ENCODE assay signal across 1 cellular context in the genomic region with DNA sequence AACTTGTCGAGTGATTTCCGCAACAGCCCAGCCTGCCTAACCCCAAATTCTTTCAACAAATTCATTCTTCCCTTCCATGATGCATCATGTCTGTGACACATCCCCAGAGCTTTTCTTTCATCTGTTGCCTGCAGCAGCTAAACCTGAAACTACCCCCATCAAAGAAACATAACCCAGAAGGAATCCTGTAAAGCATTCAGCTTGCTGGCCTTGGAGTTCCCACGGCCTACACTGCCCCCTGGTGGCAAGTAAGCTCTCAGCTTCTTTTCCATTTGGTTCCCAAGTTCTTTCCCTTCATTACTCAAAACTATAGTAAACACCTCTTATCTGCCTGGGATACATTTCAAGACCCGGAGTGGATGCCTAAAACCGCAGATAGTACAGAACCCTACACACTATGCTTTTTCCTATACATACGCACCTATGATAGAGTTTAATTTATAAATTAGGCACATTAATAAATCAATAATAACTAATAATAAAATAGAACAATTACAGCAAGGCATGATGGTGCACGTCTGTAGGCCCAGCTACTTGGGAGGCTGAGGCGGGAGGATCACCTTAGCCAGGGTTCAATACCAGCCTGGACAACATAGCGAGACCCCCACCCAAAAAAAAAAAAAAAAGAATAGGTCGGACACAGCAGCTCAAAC.
A peak's percentile ranks its signal among the peaks of the same experiment; 100 is the strongest.
TF ChIP-seq lines count a peak whose summit lies in the region.

No MANE protein-coding gene starts in this region.

TF ChIP-seq in K562, 482 proteins besides CTCF, POLR2A, EP300 and RAD21 (continued from another document and continues in another):
- TF ChIP-seq, protein P1, sequence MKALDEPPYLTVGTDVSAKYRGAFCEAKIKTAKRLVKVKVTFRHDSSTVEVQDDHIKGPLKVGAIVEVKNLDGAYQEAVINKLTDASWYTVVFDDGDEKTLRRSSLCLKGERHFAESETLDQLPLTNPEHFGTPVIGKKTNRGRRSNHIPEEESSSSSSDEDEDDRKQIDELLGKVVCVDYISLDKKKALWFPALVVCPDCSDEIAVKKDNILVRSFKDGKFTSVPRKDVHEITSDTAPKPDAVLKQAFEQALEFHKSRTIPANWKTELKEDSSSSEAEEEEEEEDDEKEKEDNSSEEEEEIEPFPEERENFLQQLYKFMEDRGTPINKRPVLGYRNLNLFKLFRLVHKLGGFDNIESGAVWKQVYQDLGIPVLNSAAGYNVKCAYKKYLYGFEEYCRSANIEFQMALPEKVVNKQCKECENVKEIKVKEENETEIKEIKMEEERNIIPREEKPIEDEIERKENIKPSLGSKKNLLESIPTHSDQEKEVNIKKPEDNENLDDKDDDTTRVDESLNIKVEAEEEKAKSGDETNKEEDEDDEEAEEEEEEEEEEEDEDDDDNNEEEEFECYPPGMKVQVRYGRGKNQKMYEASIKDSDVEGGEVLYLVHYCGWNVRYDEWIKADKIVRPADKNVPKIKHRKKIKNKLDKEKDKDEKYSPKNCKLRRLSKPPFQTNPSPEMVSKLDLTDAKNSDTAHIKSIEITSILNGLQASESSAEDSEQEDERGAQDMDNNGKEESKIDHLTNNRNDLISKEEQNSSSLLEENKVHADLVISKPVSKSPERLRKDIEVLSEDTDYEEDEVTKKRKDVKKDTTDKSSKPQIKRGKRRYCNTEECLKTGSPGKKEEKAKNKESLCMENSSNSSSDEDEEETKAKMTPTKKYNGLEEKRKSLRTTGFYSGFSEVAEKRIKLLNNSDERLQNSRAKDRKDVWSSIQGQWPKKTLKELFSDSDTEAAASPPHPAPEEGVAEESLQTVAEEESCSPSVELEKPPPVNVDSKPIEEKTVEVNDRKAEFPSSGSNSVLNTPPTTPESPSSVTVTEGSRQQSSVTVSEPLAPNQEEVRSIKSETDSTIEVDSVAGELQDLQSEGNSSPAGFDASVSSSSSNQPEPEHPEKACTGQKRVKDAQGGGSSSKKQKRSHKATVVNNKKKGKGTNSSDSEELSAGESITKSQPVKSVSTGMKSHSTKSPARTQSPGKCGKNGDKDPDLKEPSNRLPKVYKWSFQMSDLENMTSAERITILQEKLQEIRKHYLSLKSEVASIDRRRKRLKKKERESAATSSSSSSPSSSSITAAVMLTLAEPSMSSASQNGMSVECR (CRISPR knock-in tag; IDR thresholded peaks at IDR 0.05) = no peak
- TF ChIP-seq SLC30A9 (CRISPR knock-in tag; IDR thresholded peaks at IDR 0.05) (no peak), ZNF197 (CRISPR knock-in tag; IDR thresholded peaks at IDR 0.05; ENCODE audit: low read depth) (no peak), ZNF507 (tag; conservative IDR thresholded peaks at IDR 0.05) (no peak), MYNN (IDR thresholded peaks at IDR 0.05) (no peak), MYNN (CRISPR knock-in tag; IDR thresholded peaks at IDR 0.05) (no peak), ILF3 (IDR thresholded peaks at IDR 0.05; ENCODE audit: borderline replicate concordance) (no peak), HOMEZ (CRISPR knock-in tag; IDR thresholded peaks at IDR 0.05) (no peak), HES1 (IDR thresholded peaks at IDR 0.05; ENCODE audit: low read depth) (no peak), ELF1 (tag; IDR thresholded peaks at IDR 0.05) (no peak), POLR2AphosphoS2 (IDR thresholded peaks at IDR 0.05; ENCODE audit: low read length) (no peak), CC2D1A (IDR thresholded peaks at IDR 0.05) (peak; percentile 79), ARID1B (IDR thresholded peaks at IDR 0.05) (peak; percentile 27; the same call in 1 of the 2 replicates), RAD51 (IDR thresholded peaks at IDR 0.05; ENCODE audit: borderline replicate concordance, low read depth) (no peak), FOXK2 (conservative IDR thresholded peaks at IDR 0.05 in 1 of 2, IDR thresholded peaks at IDR 0.05 in 1 of 2; ENCODE audit: low read depth in 2 of 2) (peak; percentile 63 to 84; a peak in 3 of 4 replicates), ZNF174 (CRISPR knock-in tag; IDR thresholded peaks at IDR 0.05) (no peak), XRCC4 (IDR thresholded peaks at IDR 0.05; ENCODE audit: extremely low read depth, insufficient read depth, insufficient read length) (no peak), BRF2 (IDR thresholded peaks at IDR 0.05; ENCODE audit: borderline replicate concordance, insufficient read depth, insufficient read length) (no peak), NR2F6 (CRISPR knock-in tag; IDR thresholded peaks at IDR 0.05) (no peak), ZNF668 (CRISPR knock-in tag; IDR thresholded peaks at IDR 0.05) (no peak), NR1H2 (CRISPR knock-in tag; IDR thresholded peaks at IDR 0.05) (no peak), ZNF780A (CRISPR knock-in tag; IDR thresholded peaks at IDR 0.05) (no peak), DEAF1 (CRISPR knock-in tag; IDR thresholded peaks at IDR 0.05) (peak; percentile 84), HIVEP1 (CRISPR knock-in tag; IDR thresholded peaks at IDR 0.05) (no peak), FOSL1 (tag; conservative IDR thresholded peaks at IDR 0.05) (no peak), ZNF165 (CRISPR knock-in tag; IDR thresholded peaks at IDR 0.05; ENCODE audit: borderline replicate concordance) (no peak), ZNF354B (CRISPR knock-in tag; IDR thresholded peaks at IDR 0.05) (no peak), ZZZ3 (IDR thresholded peaks at IDR 0.05) (no peak), MTF1 (CRISPR knock-in tag; IDR thresholded peaks at IDR 0.05; ENCODE audit: borderline replicate concordance) (no peak), KLF16 (IDR thresholded peaks at IDR 0.05) (no peak), SMARCA4 (IDR thresholded peaks at IDR 0.05) (no peak), YY1 (IDR thresholded peaks at IDR 0.05; ENCODE audit: borderline replicate concordance in 1 of 3, control insufficient read depth in 1 of 3, extremely low read depth in 1 of 3, insufficient read depth in 3 of 3, insufficient read length in 1 of 3, insufficient replicate concordance in 2 of 3, low read depth in 1 of 3, low read length in 2 of 3) (no peak), ESRRB (CRISPR knock-in tag; IDR thresholded peaks at IDR 0.05; ENCODE audit: borderline replicate concordance) (no peak), CCNT2 (IDR thresholded peaks at IDR 0.05; ENCODE audit: borderline replicate concordance, extremely low read depth, insufficient read length, low read depth, low read length) (no peak), ZNF75A (CRISPR knock-in tag; IDR thresholded peaks at IDR 0.05) (no peak), GTF2E2 (tag; IDR thresholded peaks at IDR 0.05) (no peak), STAT5B (CRISPR knock-in tag; IDR thresholded peaks at IDR 0.05) (no peak), ESRRA (IDR thresholded peaks at IDR 0.05; ENCODE audit: borderline replicate concordance, low read depth) (peak; percentile 57; the same call in 1 of the 2 replicates), ZNF12 (CRISPR knock-in tag; IDR thresholded peaks at IDR 0.05) (no peak), KDM4B (IDR thresholded peaks at IDR 0.05; ENCODE audit: borderline replicate concordance in 2 of 2, low read depth in 1 of 2) (no peak), SREBF2 (CRISPR knock-in tag; IDR thresholded peaks at IDR 0.05) (no peak)
- TF ChIP-seq, protein P2, sequence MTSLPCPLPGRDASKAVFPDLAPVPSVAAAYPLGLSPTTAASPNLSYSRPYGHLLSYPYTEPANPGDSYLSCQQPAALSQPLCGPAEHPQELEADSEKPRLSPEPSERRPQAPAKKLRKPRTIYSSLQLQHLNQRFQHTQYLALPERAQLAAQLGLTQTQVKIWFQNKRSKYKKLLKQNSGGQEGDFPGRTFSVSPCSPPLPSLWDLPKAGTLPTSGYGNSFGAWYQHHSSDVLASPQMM (CRISPR knock-in tag; IDR thresholded peaks at IDR 0.05) = no peak
- TF ChIP-seq, protein P3, sequence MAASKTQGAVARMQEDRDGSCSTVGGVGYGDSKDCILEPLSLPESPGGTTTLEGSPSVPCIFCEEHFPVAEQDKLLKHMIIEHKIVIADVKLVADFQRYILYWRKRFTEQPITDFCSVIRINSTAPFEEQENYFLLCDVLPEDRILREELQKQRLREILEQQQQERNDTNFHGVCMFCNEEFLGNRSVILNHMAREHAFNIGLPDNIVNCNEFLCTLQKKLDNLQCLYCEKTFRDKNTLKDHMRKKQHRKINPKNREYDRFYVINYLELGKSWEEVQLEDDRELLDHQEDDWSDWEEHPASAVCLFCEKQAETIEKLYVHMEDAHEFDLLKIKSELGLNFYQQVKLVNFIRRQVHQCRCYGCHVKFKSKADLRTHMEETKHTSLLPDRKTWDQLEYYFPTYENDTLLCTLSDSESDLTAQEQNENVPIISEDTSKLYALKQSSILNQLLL (CRISPR knock-in tag; IDR thresholded peaks at IDR 0.05; ENCODE audit: borderline replicate concordance) = no peak
